In the genomic region with DNA sequence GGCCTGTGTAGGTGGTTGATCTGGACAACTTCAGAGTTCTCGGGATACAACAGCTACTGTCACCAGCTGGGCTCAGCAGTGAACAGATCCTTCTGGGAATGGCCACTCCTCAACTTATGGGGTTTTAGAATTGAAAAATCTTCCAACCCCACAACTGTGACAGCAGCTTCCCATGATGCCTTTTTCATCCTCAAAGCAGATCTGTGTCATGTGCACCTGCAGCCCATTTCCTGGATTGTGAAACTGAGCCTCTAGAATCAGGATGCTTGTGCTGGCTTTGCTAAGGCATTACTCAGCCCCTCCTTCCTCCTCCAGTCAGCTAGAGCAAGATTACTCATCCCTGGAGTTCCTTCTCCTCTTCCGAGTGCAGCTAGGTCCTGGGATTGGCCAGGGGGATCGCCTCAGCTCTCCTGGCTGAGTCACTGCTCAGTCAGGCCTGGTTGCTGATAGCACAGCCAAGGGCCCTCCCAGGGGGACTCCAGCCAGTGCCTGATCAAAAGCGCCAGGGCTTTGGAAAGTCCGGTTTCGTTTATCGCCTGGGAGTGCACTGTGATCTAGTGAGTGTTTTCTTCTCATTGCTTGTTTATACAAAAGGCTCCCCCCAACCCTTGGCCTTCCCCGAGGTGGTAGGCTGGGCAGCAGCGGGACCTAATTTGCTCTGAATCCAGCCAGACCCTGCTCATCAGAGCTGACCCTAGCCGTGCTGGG, we compare ENCODE assay signal across 8 cellular contexts. TPM values are rescaled to one million over a fixed set of nuclear protein-coding genes. Genes with fewer than 3 reads are reported as not detected.
A peak's percentile ranks its signal among the peaks of the same experiment; 100 is the strongest.
DNase-seq lines count a peak whose midpoint lies in the region; ATAC-seq lines count a peak whose summit lies in the region.

No MANE protein-coding gene starts in this region.

- H3K27ac ChIP-seq in epithelial cell of prostate (peak overlapping the region; percentile 63), mucosa of rectum (ENCODE audit: low read depth in 2 of 2, low read length in 2 of 2) (peak overlapping the region; percentile 51 to 56)

- H3K27ac Mint-ChIP-seq in IgD-negative memory B cell: peak overlapping the region in 2 of 3 donors; percentile 49 to 62

- H3K4me3 ChIP-seq in mucosa of rectum (ENCODE audit: low read length in 2 of 2): peak overlapping the region in 1 of 2 donors; percentile 24

- peak; percentile 56 for ATAC-seq in GM21723 (IDR thresholded peaks at IDR 0.05; ENCODE audit: unreplicated experiment)

- peaks cover 22 to 27% of the 10 kb centered on the region in 2 donors for H3K4me1 ChIP-seq in mucosa of rectum (ENCODE audit: control insufficient read depth in 2 of 2, insufficient read depth in 2 of 2, low read length in 2 of 2)

- no peaks in the 10 kb centered on the region for H3K27me3 Mint-ChIP-seq in IgD-negative memory B cell

- no peaks in the 10 kb centered on the region for H3K36me3 Mint-ChIP-seq in IgD-negative memory B cell

- no peaks in the 10 kb centered on the region for H3K36me3 ChIP-seq in mucosa of rectum (ENCODE audit: control insufficient read depth in 2 of 2, insufficient read depth in 2 of 2, low read length in 2 of 2)

- H3K4me3 Mint-ChIP-seq in IgD-negative memory B cell: peak overlapping the region; percentile 63 to 89 (median 74)

- no peaks in the 10 kb centered on the region for H3K9me3 ChIP-seq in mucosa of rectum (ENCODE audit: control insufficient read depth in 2 of 2, low read length in 2 of 2)

- H3K27me3 ChIP-seq in mucosa of rectum (ENCODE audit: control insufficient read depth in 2 of 2, insufficient read depth in 2 of 2, low read length in 2 of 2): no peaks in the 10 kb centered on the region

- DNase-seq in DMS153 (lab: John Stamatoyannopoulos, UW) (peak; percentile 86), OCI-M1 (lab: John Stamatoyannopoulos, UW) (peak; percentile 98), activated T-cell treated with anti-CD3 and anti-CD28 coated beads for 24 hours (ENCODE audit: low read depth) (peak; percentile 70), epithelial cell of prostate (ENCODE audit: low read depth, low spot score) (peak; percentile 99)
- peak; percentile 61 for DNase-seq in stimulated activated CD8-positive, alpha-beta memory T cell treated with anti-CD3 and anti-CD28 coated beads, Interleukin-7, amount 100 ng/mL, for 4 hours (ENCODE audit: low read depth in 2 of 2)

- H3K4me1 Mint-ChIP-seq in IgD-negative memory B cell: peaks cover 29 to 36% (median 33%) of the 10 kb centered on the region in 3 donors

- no peaks in the 10 kb centered on the region for H3K9me3 Mint-ChIP-seq in IgD-negative memory B cell

- peak overlapping the region in 1 of 2 donors; percentile 44 for H3K9ac ChIP-seq in mucosa of rectum (ENCODE audit: low read depth in 1 of 2, low read length in 2 of 2)

RNA-seq across cellular contexts. Expression of gene LPIN1, which starts 2.4 kb away (rescaled TPM):
- polyA plus RNA-seq in IgD-negative memory B cell: 17.3 TPM
